Comparison of ENCODE assay signal across 1 cellular context in genomic region chr13:26021956-26022355, GRCh38.
TF ChIP-seq lines count a peak whose summit lies in the region.

No MANE protein-coding gene starts in this region.

TF ChIP-seq in WTC11, 78 proteins besides CTCF, POLR2A, EP300 and RAD21 (continued from another document):
- TF ChIP-seq PRDM15 (CRISPR knock-in tag; IDR thresholded peaks at IDR 0.05) (no peak), NR1H2 (CRISPR knock-in tag; IDR thresholded peaks at IDR 0.05) (no peak), FOXJ3 (CRISPR knock-in tag; IDR thresholded peaks at IDR 0.05; ENCODE audit: borderline replicate concordance) (no peak), SMAD4 (CRISPR knock-in tag; IDR thresholded peaks at IDR 0.05) (no peak), CBFB (CRISPR knock-in tag; IDR thresholded peaks at IDR 0.05; ENCODE audit: low read depth) (no peak), ZNF263 (CRISPR knock-in tag; IDR thresholded peaks at IDR 0.05; ENCODE audit: low read depth) (no peak), ZNF416 (CRISPR knock-in tag; IDR thresholded peaks at IDR 0.05) (no peak), ERG (CRISPR knock-in tag; IDR thresholded peaks at IDR 0.05) (no peak)
